In the genomic region with DNA sequence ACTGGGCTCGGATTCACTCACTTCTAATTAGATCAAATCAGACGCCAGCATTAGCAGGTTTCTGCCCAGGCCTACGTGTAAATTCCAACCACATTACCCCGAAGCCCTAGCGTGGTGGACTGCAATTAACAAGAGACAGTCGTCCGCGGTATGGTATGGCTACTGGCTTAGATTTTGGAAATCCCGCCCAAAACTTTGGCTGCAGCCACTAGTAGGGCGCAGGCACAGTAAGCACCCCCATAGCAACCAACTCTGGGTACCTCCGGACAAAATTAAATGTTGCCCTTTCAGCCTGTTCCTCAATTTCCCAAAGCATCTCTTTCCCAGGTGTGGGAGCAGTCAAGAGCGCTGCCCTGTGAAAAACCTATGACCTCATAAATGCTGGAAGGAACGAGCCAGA, we compare ENCODE assay signal across 1 cellular context.
TF ChIP-seq lines count a peak whose summit lies in the region.

No MANE protein-coding gene starts in this region.

TF ChIP-seq in GM23338, 12 proteins besides CTCF, POLR2A, EP300 and RAD21 (continued from another document):
- TF ChIP-seq, protein P1, sequence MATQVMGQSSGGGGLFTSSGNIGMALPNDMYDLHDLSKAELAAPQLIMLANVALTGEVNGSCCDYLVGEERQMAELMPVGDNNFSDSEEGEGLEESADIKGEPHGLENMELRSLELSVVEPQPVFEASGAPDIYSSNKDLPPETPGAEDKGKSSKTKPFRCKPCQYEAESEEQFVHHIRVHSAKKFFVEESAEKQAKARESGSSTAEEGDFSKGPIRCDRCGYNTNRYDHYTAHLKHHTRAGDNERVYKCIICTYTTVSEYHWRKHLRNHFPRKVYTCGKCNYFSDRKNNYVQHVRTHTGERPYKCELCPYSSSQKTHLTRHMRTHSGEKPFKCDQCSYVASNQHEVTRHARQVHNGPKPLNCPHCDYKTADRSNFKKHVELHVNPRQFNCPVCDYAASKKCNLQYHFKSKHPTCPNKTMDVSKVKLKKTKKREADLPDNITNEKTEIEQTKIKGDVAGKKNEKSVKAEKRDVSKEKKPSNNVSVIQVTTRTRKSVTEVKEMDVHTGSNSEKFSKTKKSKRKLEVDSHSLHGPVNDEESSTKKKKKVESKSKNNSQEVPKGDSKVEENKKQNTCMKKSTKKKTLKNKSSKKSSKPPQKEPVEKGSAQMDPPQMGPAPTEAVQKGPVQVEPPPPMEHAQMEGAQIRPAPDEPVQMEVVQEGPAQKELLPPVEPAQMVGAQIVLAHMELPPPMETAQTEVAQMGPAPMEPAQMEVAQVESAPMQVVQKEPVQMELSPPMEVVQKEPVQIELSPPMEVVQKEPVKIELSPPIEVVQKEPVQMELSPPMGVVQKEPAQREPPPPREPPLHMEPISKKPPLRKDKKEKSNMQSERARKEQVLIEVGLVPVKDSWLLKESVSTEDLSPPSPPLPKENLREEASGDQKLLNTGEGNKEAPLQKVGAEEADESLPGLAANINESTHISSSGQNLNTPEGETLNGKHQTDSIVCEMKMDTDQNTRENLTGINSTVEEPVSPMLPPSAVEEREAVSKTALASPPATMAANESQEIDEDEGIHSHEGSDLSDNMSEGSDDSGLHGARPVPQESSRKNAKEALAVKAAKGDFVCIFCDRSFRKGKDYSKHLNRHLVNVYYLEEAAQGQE (IDR thresholded peaks at IDR 0.05; ENCODE audit: unreplicated experiment): no peak
- TF ChIP-seq ZNF331 (CRISPR knock-in tag; IDR thresholded peaks at IDR 0.05; ENCODE audit: low read depth): no peak
- TF ChIP-seq NANOG (IDR thresholded peaks at IDR 0.05; ENCODE audit: borderline replicate concordance): no peak
- no peak for TF ChIP-seq STAT1 (IDR thresholded peaks at IDR 0.05; ENCODE audit: unreplicated experiment)
- no peak for TF ChIP-seq CREB1 (CRISPR knock-in tag; IDR thresholded peaks at IDR 0.05; ENCODE audit: low read depth)
- no peak for TF ChIP-seq EZH2 (IDR thresholded peaks at IDR 0.05; ENCODE audit: low read depth, unreplicated experiment)
- TF ChIP-seq ETS1 (IDR thresholded peaks at IDR 0.05): no peak
- TF ChIP-seq EZH2phosphoT487 (IDR thresholded peaks at IDR 0.05; ENCODE audit: unreplicated experiment): no peak
- no peak for TF ChIP-seq POLR2AphosphoS5 (IDR thresholded peaks at IDR 0.05; ENCODE audit: low read depth)
- no peak for TF ChIP-seq ZNF114 (CRISPR knock-in tag; IDR thresholded peaks at IDR 0.05)
- TF ChIP-seq ZNF462 (CRISPR knock-in tag; IDR thresholded peaks at IDR 0.05): no peak
